ENCODE assay signal across 21 cellular contexts in genomic region chr1:38222906-38223305, GRCh38.
DNase-seq lines count a peak whose midpoint lies in the region; ATAC-seq, FAIRE-seq and TF ChIP-seq lines count a peak whose summit lies in the region.
"Had no signal": no experiment of that assay in that cellular context is flagged by ENCODE, and none has a peak within 500 bp of the region (broad histone marks: within the 10 kb centered on the region; RNA-seq: fewer than 3 reads in every experiment).

No MANE protein-coding gene starts in this region.

- H3K79me2 ChIP-seq in mammary epithelial cell (ENCODE audit: insufficient read depth, low read length): no peaks in the 10 kb centered on the region
- no peaks in the 10 kb centered on the region for H3K79me2 ChIP-seq in astrocyte (ENCODE audit: insufficient read depth, low read length)

- H3K4me3 ChIP-seq in mammary epithelial cell (replicated peaks in 1 of 3; ENCODE audit: insufficient read depth in 1 of 3, low read depth in 2 of 3, low read length in 3 of 3) (no peak overlapping the region), breast epithelium (no peak overlapping the region), astrocyte (ENCODE audit: insufficient read depth, low read depth, low read length) (no peak overlapping the region)
- H3K4me3 ChIP-seq in CD4-positive, alpha-beta memory T cell (ENCODE audit: low read length in 2 of 2): no peak overlapping the region

- H3K27ac Mint-ChIP-seq in astrocyte (ENCODE audit: unreplicated experiment): peak overlapping the region; percentile 6
- no peak overlapping the region for H3K27ac Mint-ChIP-seq in CD4-positive, alpha-beta memory T cell
- H3K27ac Mint-ChIP-seq: B cell; CD4-positive, alpha-beta T cell; H9 had no signal

- CTCF ChIA-PET in mammary epithelial cell (lab: Charles Lee; ENCODE audit: low non-redundant PET): interaction anchor here (0.6 kb wide), 1 partner anchor 100 kb away, joined by 3 read pairs; no protein-coding TSS in a partner anchor
- CTCF ChIA-PET in CD4-positive, alpha-beta memory T cell (lab: Charles Lee; ENCODE audit: partially characterized antibody): no interaction called here

- H3K36me3 ChIP-seq in mammary epithelial cell (ENCODE audit: insufficient read depth, low read length): no peaks in the 10 kb centered on the region
- no peaks in the 10 kb centered on the region for H3K36me3 ChIP-seq in breast epithelium
- H3K36me3 ChIP-seq in astrocyte (ENCODE audit: insufficient read depth, low read length): no peaks in the 10 kb centered on the region
- no peaks in the 10 kb centered on the region for H3K36me3 ChIP-seq in CD4-positive, alpha-beta memory T cell (ENCODE audit: insufficient read depth, low read length)

- POLR2A ChIA-PET in CD4-positive, alpha-beta memory T cell (lab: Charles Lee; ENCODE audit: partially characterized antibody): no interaction called here

- H3K9me3 Mint-ChIP-seq in astrocyte (ENCODE audit: unreplicated experiment): peaks cover 7% of the 10 kb centered on the region
- peaks cover 0 to 4% (median 0%) of the 10 kb centered on the region in 8 donors for H3K9me3 Mint-ChIP-seq in CD4-positive, alpha-beta memory T cell
- H3K9me3 Mint-ChIP-seq: CD4-positive, alpha-beta T cell had no signal

- H3K9ac ChIP-seq in mammary epithelial cell (ENCODE audit: insufficient read depth, low read length) (no peak overlapping the region), astrocyte (ENCODE audit: low read length) (no peak overlapping the region)

- no peak for TF ChIP-seq POLR2A in breast epithelium (IDR thresholded peaks at IDR 0.05)

- ATAC-seq in foreskin keratinocyte (peak; percentile 44), HG03108 (IDR thresholded peaks at IDR 0.05; ENCODE audit: unreplicated experiment) (no peak)
- ATAC-seq: HepG2 had no signal

- WGBS in mammary epithelial cell (ENCODE audit: low coverage, missing lambda C conversion rate): 84% methylated on average over 2 of the region's 2 CpGs

- no peak overlapping the region for H3K4me3 Mint-ChIP-seq in astrocyte (ENCODE audit: unreplicated experiment)
- H3K4me3 Mint-ChIP-seq in CD4-positive, alpha-beta memory T cell: no peak overlapping the region
- H3K4me3 Mint-ChIP-seq: B cell; CD4-positive, alpha-beta T cell had no signal

- DNase-seq in mammary epithelial cell (peak; percentile 12), breast epithelium (ENCODE audit: low spot score in 2 of 2) (no peak), astrocyte (ENCODE audit: low read depth) (peak; percentile 54), foreskin keratinocyte (peak in 1 of 2 donors; percentile 60), retina (no peak)
- DNase-seq in CD4-positive, alpha-beta memory T cell: no peak
- no peak for DNase-seq in activated CD8-positive, alpha-beta memory T cell treated with anti-CD3 and anti-CD28 coated beads for 24 hours
- DNase-seq: C1 segment of cervical spinal cord; CD4-positive, alpha-beta T cell; DMS153; DMS79 treated with DMSO at 0.1 percent for 48 hours; GDM1; GOT3; H9 had no signal

- intact Hi-C loops in mammary epithelial cell (cut with micrococcal nuclease): no loop called here
- intact Hi-C loops in breast epithelium (cut with DNase I; ENCODE audit: low total_unique reads): no loop called here
- intact Hi-C loops in CD4-positive, alpha-beta memory T cell (cut with micrococcal nuclease): no loop called here

- H3K9me3 ChIP-seq in mammary epithelial cell (replicated peaks; ENCODE audit: insufficient read depth, low read length) (no peaks in the 10 kb centered on the region), breast epithelium (no peaks in the 10 kb centered on the region), astrocyte (ENCODE audit: insufficient read depth, low read depth, low read length) (no peaks in the 10 kb centered on the region)
- H3K9me3 ChIP-seq in CD4-positive, alpha-beta memory T cell (ENCODE audit: control insufficient read depth in 1 of 2, low read length in 2 of 2): no peaks in the 10 kb centered on the region

- peaks cover 30% of the 10 kb centered on the region for H3K4me1 Mint-ChIP-seq in astrocyte (ENCODE audit: low read depth, unreplicated experiment)
- H3K4me1 Mint-ChIP-seq in CD4-positive, alpha-beta memory T cell: no peaks in the 10 kb centered on the region
- H3K4me1 Mint-ChIP-seq: B cell had no signal

- no peaks in the 10 kb centered on the region for H3K36me3 Mint-ChIP-seq in astrocyte (ENCODE audit: low read depth, unreplicated experiment)
- H3K36me3 Mint-ChIP-seq in CD4-positive, alpha-beta memory T cell: no peaks in the 10 kb centered on the region

- BruUV-seq in mammary epithelial cell (replicated peaks; lab: Mats Ljungman, UMichigan): no TSS peak

- H4K20me1 ChIP-seq in mammary epithelial cell (ENCODE audit: insufficient read depth, low read length): no peaks in the 10 kb centered on the region
- no peaks in the 10 kb centered on the region for H4K20me1 ChIP-seq in astrocyte (ENCODE audit: insufficient read depth, low read length)

- no peak overlapping the region for H3K27ac ChIP-seq in mammary epithelial cell (ENCODE audit: insufficient read depth, low read depth, low read length)
- no peak overlapping the region for H3K27ac ChIP-seq in breast epithelium
- H3K27ac ChIP-seq in astrocyte (ENCODE audit: low read depth, low read length): no peak overlapping the region
- H3K27ac ChIP-seq in foreskin keratinocyte: no peak overlapping the region
- H3K27ac ChIP-seq in CD4-positive, alpha-beta memory T cell (ENCODE audit: low read depth, low read length): no peak overlapping the region
- H3K27ac ChIP-seq: 22Rv1 had no signal

- no peak overlapping the region for H2AFZ ChIP-seq in mammary epithelial cell (ENCODE audit: low read depth, low read length)
- no peak overlapping the region for H2AFZ ChIP-seq in astrocyte (ENCODE audit: low read depth, low read length)

- H3K27me3 ChIP-seq in mammary epithelial cell (ENCODE audit: insufficient read depth, low read length) (no peaks in the 10 kb centered on the region), breast epithelium (no peaks in the 10 kb centered on the region), astrocyte (ENCODE audit: insufficient read depth, low read length) (no peaks in the 10 kb centered on the region), foreskin keratinocyte (no peaks in the 10 kb centered on the region)
- no peaks in the 10 kb centered on the region for H3K27me3 ChIP-seq in CD4-positive, alpha-beta memory T cell (ENCODE audit: insufficient read depth, low read length)

- H3K4me1 ChIP-seq in mammary epithelial cell (ENCODE audit: insufficient read depth, low read length): peaks cover 9% of the 10 kb centered on the region
- no peaks in the 10 kb centered on the region for H3K4me1 ChIP-seq in breast epithelium
- peaks cover 19% of the 10 kb centered on the region for H3K4me1 ChIP-seq in astrocyte (ENCODE audit: insufficient read depth, low read length)
- H3K4me1 ChIP-seq in foreskin keratinocyte: peaks cover 7% of the 10 kb centered on the region
- H3K4me1 ChIP-seq in CD4-positive, alpha-beta memory T cell (ENCODE audit: insufficient read depth, low read length): no peaks in the 10 kb centered on the region

- in situ Hi-C loops in mammary epithelial cell (cut with MboI; ENCODE audit: low sequenced_read_pairs in 2 of 2): no loop called here

- H3K4me2 ChIP-seq in mammary epithelial cell (ENCODE audit: insufficient read depth, low read depth, low read length): no peak overlapping the region
- H3K4me2 ChIP-seq in astrocyte (ENCODE audit: low read length): no peak overlapping the region

- no peak for FAIRE-seq in astrocyte (lab: Jason Lieb, UNC)
- FAIRE-seq: D721Med, GM12892, HepG2, HTR-8/SVneo had no signal

- TF ChIP-seq CTCF in mammary epithelial cell (conservative IDR thresholded peaks at IDR 0.05 in 1 of 2, IDR thresholded peaks at IDR 0.05 in 1 of 2; ENCODE audit: extremely low read depth in 1 of 2, insufficient read depth in 1 of 2, low read depth in 1 of 2, low read length in 2 of 2) (no peak), breast epithelium (IDR thresholded peaks at IDR 0.05) (no peak), astrocyte (IDR thresholded peaks at IDR 0.05; ENCODE audit: insufficient read depth, low read depth, low read length) (no peak), foreskin keratinocyte (conservative IDR thresholded peaks at IDR 0.05) (no peak)

- peaks cover 18% of the 10 kb centered on the region for H3K27me3 Mint-ChIP-seq in astrocyte (ENCODE audit: low read depth, unreplicated experiment)
- H3K27me3 Mint-ChIP-seq in CD4-positive, alpha-beta memory T cell: peaks cover 12 to 23% of the 10 kb centered on the region in 2 donors

- dilution Hi-C loops in mammary epithelial cell (cut with HindIII; ENCODE audit: low sequenced_read_pairs): no loop called here

Comparison
In these comparisons a context has a peak if more than half of its experiments do, and no peak if none do; other contexts are left out.
1. DNase-seq: peak in mammary epithelial cell (single experiment) and astrocyte (single experiment); none in breast epithelium (0 of 2), retina (single experiment), CD4-positive, alpha-beta memory T cell (0 of 5) and activated CD8-positive, alpha-beta memory T cell treated with anti-CD3 and anti-CD28 coated beads for 24 hours (single experiment).